Comparison of ENCODE assay signal across 15 cellular contexts in genomic region chr1:94425821-94426484, GRCh38. TPM values are rescaled to one million over a fixed set of nuclear protein-coding genes. Genes with fewer than 3 reads are reported as not detected.
DNase-seq lines count a peak whose midpoint lies in the region; ATAC-seq and TF ChIP-seq lines count a peak whose summit lies in the region.
"Had no signal": no experiment of that assay in that cellular context is flagged by ENCODE, and none has a peak within 500 bp of the region (broad histone marks: within the 10 kb centered on the region; RNA-seq: fewer than 3 reads in every experiment).

No MANE protein-coding gene starts in this region.

- peak overlapping the region; percentile 6; the same call in 1 of the 2 replicates for H3K4me2 ChIP-seq in BLaER1
- H3K4me2 ChIP-seq: KMS-11 had no signal

- no peak overlapping the region for H3K4me3 Mint-ChIP-seq in activated CD4-positive, alpha-beta memory T cell treated with anti-CD3 and anti-CD28 coated beads, Interleukin-2, amount 10 ng/mL, durations not matched to agents 7 days and 5 days
- H3K4me3 Mint-ChIP-seq: activated naive CD4-positive, alpha-beta T cell treated with anti-CD3 and anti-CD28 coated beads, Interleukin-2, amount 50 U/mL, for 24 hours had no signal

- intact Hi-C loops in adrenal gland (cut with DNase I), result no loop called here
- intact Hi-C loops in mucosa of descending colon (cut with DNase I, micrococcal nuclease), result no loop called here
- intact Hi-C loops in head of caudate nucleus (cut with DNase I), result no loop called here

- no peak overlapping the region for H3K27ac Mint-ChIP-seq in activated CD4-positive, alpha-beta memory T cell treated with anti-CD3 and anti-CD28 coated beads, Interleukin-2, amount 10 ng/mL, durations not matched to agents 7 days and 5 days

- 11 to 16% (median 12%) methylated on average over 4 of the region's 4 CpGs for WGBS in adrenal gland, 4 donors

- peaks cover 10% of the 10 kb centered on the region; the same call in 1 of the 2 replicates for H3K4me1 ChIP-seq in BLaER1
- peaks cover 14 to 38% of the 10 kb centered on the region in 2 donors for H3K4me1 ChIP-seq in adrenal gland (replicated peaks in 1 of 2)
- peaks cover 50% of the 10 kb centered on the region for H3K4me1 ChIP-seq in mucosa of descending colon (ENCODE audit: low read depth)

- TF ChIP-seq POLR2A in adrenal gland (IDR thresholded peaks at IDR 0.05), result no peak

- POLR2A ChIA-PET in activated CD4-positive, alpha-beta memory T cell treated with anti-CD3 and anti-CD28 coated beads, Interleukin-2, amount 10 ng/mL, durations not matched to agents 7 days and 5 days (lab: Charles Lee), result interaction anchor here (1.0 kb wide), 1 partner anchor 8 kb away, joined by 3 read pairs; no protein-coding TSS in a partner anchor

- H3K9ac ChIP-seq in BLaER1, result no peak overlapping the region
- H3K9ac ChIP-seq: KMS-11 had no signal

- peaks cover 3% of the 10 kb centered on the region for H3K9me3 Mint-ChIP-seq in activated CD4-positive, alpha-beta memory T cell treated with anti-CD3 and anti-CD28 coated beads, Interleukin-2, amount 10 ng/mL, durations not matched to agents 7 days and 5 days
- H3K9me3 Mint-ChIP-seq: activated naive CD4-positive, alpha-beta T cell treated with anti-CD3 and anti-CD28 coated beads, Interleukin-2, amount 50 U/mL, for 24 hours had no signal

- H3K9me3 ChIP-seq in BLaER1 (peaks cover 22% of the 10 kb centered on the region), adrenal gland (replicated peaks in 1 of 3) (no peaks in the 10 kb centered on the region), mucosa of descending colon (no peaks in the 10 kb centered on the region)

- H3K4me3 ChIP-seq in BLaER1 (no peak overlapping the region), adrenal gland (peak overlapping the region in 1 of 4 donors; percentile 21), mucosa of descending colon (no peak overlapping the region)

- H3K36me3 ChIP-seq in BLaER1 (peaks cover 15% of the 10 kb centered on the region), adrenal gland (replicated peaks in 1 of 2) (no peaks in the 10 kb centered on the region), mucosa of descending colon (ENCODE audit: low read depth) (no peaks in the 10 kb centered on the region)

- H3K27me3 ChIP-seq in BLaER1 (no peaks in the 10 kb centered on the region), adrenal gland (no peaks in the 10 kb centered on the region)

- DNase-seq in HuH-7 (ENCODE audit: low spot score) (peak; percentile 40), adrenal gland (no peak), mucosa of descending colon (no peak), NCI-H2107 (lab: John Stamatoyannopoulos, UW) (no peak), head of caudate nucleus (no peak)
- no peak for DNase-seq in activated CD4-positive, alpha-beta memory T cell treated with anti-CD3 and anti-CD28 coated beads, Interleukin-2, amount 10 ng/mL, durations not matched to agents 7 days and 5 days
- DNase-seq: activated CD4-positive, alpha-beta T cell treated with anti-CD3 and anti-CD28 coated beads, Interleukin-2, amount 50 U/mL, for 1 hour; C1 segment of cervical spinal cord; effector memory CD4-positive, alpha-beta T cell; glutamatergic neuron; midbrain had no signal

- peaks cover 47% of the 10 kb centered on the region for H4K20me1 ChIP-seq in BLaER1

- TF ChIP-seq CTCF in adrenal gland (IDR thresholded peaks at IDR 0.05) (no peak), mucosa of descending colon (IDR thresholded peaks at IDR 0.05) (no peak)

- peaks cover 6% of the 10 kb centered on the region for H3K36me3 Mint-ChIP-seq in activated CD4-positive, alpha-beta memory T cell treated with anti-CD3 and anti-CD28 coated beads, Interleukin-2, amount 10 ng/mL, durations not matched to agents 7 days and 5 days (ENCODE audit: low read depth)

- peak; percentile 49 for ATAC-seq in mucosa of descending colon
- ATAC-seq in HG02588 (IDR thresholded peaks at IDR 0.05; ENCODE audit: unreplicated experiment), result no peak

- CTCF ChIA-PET in activated CD4-positive, alpha-beta memory T cell treated with anti-CD3 and anti-CD28 coated beads, Interleukin-2, amount 10 ng/mL, durations not matched to agents 7 days and 5 days (lab: Charles Lee), result no interaction called here

- H3K4me1 Mint-ChIP-seq in activated CD4-positive, alpha-beta memory T cell treated with anti-CD3 and anti-CD28 coated beads, Interleukin-2, amount 10 ng/mL, durations not matched to agents 7 days and 5 days, result peaks cover 5% of the 10 kb centered on the region

- H3K27ac ChIP-seq in BLaER1 (no peak overlapping the region), adrenal gland (peak overlapping the region in 3 of 5 donors; percentile 6 to 40 (median 21))
- H3K27ac ChIP-seq: KMS-11 had no signal

- no peaks in the 10 kb centered on the region for H3K27me3 Mint-ChIP-seq in activated CD4-positive, alpha-beta memory T cell treated with anti-CD3 and anti-CD28 coated beads, Interleukin-2, amount 10 ng/mL, durations not matched to agents 7 days and 5 days
- H3K27me3 Mint-ChIP-seq: activated naive CD4-positive, alpha-beta T cell treated with anti-CD3 and anti-CD28 coated beads, Interleukin-2, amount 50 U/mL, for 24 hours had no signal

RNA-seq across cellular contexts. Expression of gene ABCD3, which starts 7.8 kb away (rescaled TPM):
- total RNA-seq in adrenal gland (10 to 100 TPM; 19.1 to 57.5 (median 37.1) TPM), mucosa of descending colon (100 to 1,000 TPM in 1 of 3 donors, 10 to 100 TPM in 2; 67.9 to 102 (median 99.3) TPM)
- polyA plus RNA-seq in adrenal gland, result 10 to 100 TPM; 11.2 to 69.6 (median 15.2) TPM
- total RNA-seq in activated CD4-positive, alpha-beta memory T cell treated with anti-CD3 and anti-CD28 coated beads, Interleukin-2, amount 10 ng/mL, durations not matched to agents 7 days and 5 days, result 10 to 100 TPM; 19.6 to 21.4 TPM
